In the genomic region with DNA sequence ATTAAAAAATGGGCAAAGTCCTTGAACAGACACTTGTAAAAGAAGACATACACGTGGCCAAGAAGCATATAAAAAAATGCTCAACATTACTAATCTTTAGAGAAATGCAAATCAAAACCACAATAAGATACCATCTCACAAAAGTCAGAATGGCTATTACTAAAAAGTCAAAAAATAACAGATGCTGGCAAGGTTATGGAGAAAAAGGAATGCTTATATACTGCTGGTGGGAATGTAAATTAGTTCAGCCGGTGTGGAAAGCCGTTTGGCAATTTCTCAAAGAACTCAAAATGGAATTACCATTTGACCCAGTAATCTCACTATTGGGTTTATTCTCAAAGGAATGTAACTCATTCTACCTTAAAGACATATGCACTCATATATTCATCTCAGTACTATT, we compare ENCODE assay signal across 21 cellular contexts.
DNase-seq lines count a peak whose midpoint lies in the region; ATAC-seq and TF ChIP-seq lines count a peak whose summit lies in the region.
"Had no signal": no experiment of that assay in that cellular context is flagged by ENCODE, and none has a peak within 500 bp of the region (broad histone marks: within the 10 kb centered on the region; RNA-seq: fewer than 3 reads in every experiment).

No MANE protein-coding gene starts in this region.

- no peaks in the 10 kb centered on the region for H3K9me2 ChIP-seq in SK-N-SH

- no peaks in the 10 kb centered on the region for H4K20me1 ChIP-seq in SK-N-SH (ENCODE audit: insufficient read depth)

- 0 out of 4 replicates have a peak, but pooled peaks of 1 of the 2 experiments have one; percentile 28 for TF ChIP-seq EP300 in SK-N-SH (IDR thresholded peaks at IDR 0.05; ENCODE audit: borderline replicate concordance in 1 of 2, low read depth in 1 of 2, low read length in 1 of 2)

- no peak overlapping the region for H3K27ac ChIP-seq in SK-N-SH (ENCODE audit: low read depth in 2 of 2, low read length in 1 of 2)
- H3K27ac ChIP-seq: 22Rv1, KMS-11, PC-9, SK-N-MC had no signal

- in situ Hi-C loops in G401 (cut with HindIII; ENCODE audit: low sequenced_read_pairs), result no loop called here

- no peak overlapping the region for H2AFZ ChIP-seq in SK-N-SH (ENCODE audit: low read depth)
- H2AFZ ChIP-seq: PC-9 had no signal

- H3K4me3 ChIP-seq in SK-N-SH (ENCODE audit: low read depth in 2 of 2, low read length in 1 of 2), result no peak overlapping the region
- no peak overlapping the region for H3K4me3 ChIP-seq in adipocyte (ENCODE audit: low read length)
- H3K4me3 ChIP-seq in choroid plexus epithelial cell (ENCODE audit: low read depth, low read length), result no peak overlapping the region
- H3K4me3 ChIP-seq: PC-9, SK-N-MC had no signal

- no peak for DNase-seq in SK-N-SH
- peak; percentile 42 for DNase-seq in adipocyte (ENCODE audit: low read depth)
- peak; percentile 7 for DNase-seq in choroid plexus epithelial cell (ENCODE audit: low read depth)
- DNase-seq in SIG-M5 (lab: John Stamatoyannopoulos, UW), result no peak
- DNase-seq in HUDEP-2 (lab: John Stamatoyannopoulos, UW; ENCODE audit: unreplicated experiment in 76 of 76), result no peak
- DNase-seq in G401 (ENCODE audit: low spot score), result no peak
- no peak for DNase-seq in NCI-H345 (lab: John Stamatoyannopoulos, UW)
- DNase-seq: IMR-90, NCI-H1105 treated with DMSO at 0.1 percent for 48 hours, NCI-H1694, NCI-H2081, NCI-H2171, NCI-H446 treated with DMSO at 0.1 percent for 48 hours, NCI-H526 treated with DMSO at 0.1 percent for 48 hours, PC-9, RPMI8226, SHP77 had no signal

- no peak overlapping the region for H3K9ac ChIP-seq in SK-N-SH
- H3K9ac ChIP-seq in adipocyte (ENCODE audit: low read length), result no peak overlapping the region
- H3K9ac ChIP-seq: KMS-11 had no signal

- ATAC-seq in SK-N-SH treated with all-trans-retinoic acid at 6 μM for 48 hours, result no peak

- 31% methylated on average over 3 of the region's 3 CpGs for WGBS in SK-N-SH (ENCODE audit: low lambda C conversion rate)

- no peak for TF ChIP-seq RAD21 in SK-N-SH (IDR thresholded peaks at IDR 0.05; ENCODE audit: low read length)

- peaks cover 5% of the 10 kb centered on the region for H3F3A ChIP-seq in SK-N-SH (replicated peaks; ENCODE audit: insufficient read depth)

- H3K27me3 ChIP-seq in SK-N-SH (ENCODE audit: insufficient read depth) (no peaks in the 10 kb centered on the region), adipocyte (replicated peaks; ENCODE audit: control insufficient read depth, insufficient read depth, low read length) (no peaks in the 10 kb centered on the region)

- no peaks in the 10 kb centered on the region for H3K79me2 ChIP-seq in SK-N-SH (ENCODE audit: insufficient read depth)

- POLR2A ChIA-PET in SK-N-SH (lab: Yijun Ruan, JAX), result no interaction called here

- no peak overlapping the region for H3K4me2 ChIP-seq in SK-N-SH
- H3K4me2 ChIP-seq: KMS-11, PC-9 had no signal

- no peak for TF ChIP-seq CTCF in SK-N-SH (IDR thresholded peaks at IDR 0.05)
- TF ChIP-seq CTCF in choroid plexus epithelial cell (conservative IDR thresholded peaks at IDR 0.05; ENCODE audit: low read depth, low read length), result no peak

- CTCF ChIA-PET in SK-N-SH (lab: Yijun Ruan, JAX), result no interaction called here

- H3K36me3 ChIP-seq in SK-N-SH (replicated peaks in 1 of 2; ENCODE audit: control insufficient read depth in 1 of 2, insufficient read depth in 2 of 2, low read length in 1 of 2) (peaks cover 0 to 3% of the 10 kb centered on the region in 2 experiments), adipocyte (ENCODE audit: control insufficient read depth, insufficient read depth, low read length, severe bottlenecking) (no peaks in the 10 kb centered on the region)

- H3K4me1 ChIP-seq in SK-N-SH (ENCODE audit: control insufficient read depth in 1 of 2, insufficient read depth in 2 of 2, low read depth in 1 of 2, low read length in 1 of 2), result peaks cover 0 to under 1% of the 10 kb centered on the region in 2 experiments; a peak in 2 of 4 replicates
- H3K4me1 ChIP-seq in adipocyte (ENCODE audit: control insufficient read depth, insufficient read depth, low read length), result no peaks in the 10 kb centered on the region

- no peaks in the 10 kb centered on the region; the same call in 1 of the 2 replicates for H3K9me3 ChIP-seq in SK-N-SH
- H3K9me3 ChIP-seq in adipocyte (ENCODE audit: control insufficient read depth, low read length), result no peaks in the 10 kb centered on the region

TF ChIP-seq in SK-N-SH, 30 proteins besides CTCF, POLR2A, EP300 and RAD21 (continues in another document):
- TF ChIP-seq TCF12 (IDR thresholded peaks at IDR 0.05) (peak; percentile 66), RCOR1 (IDR thresholded peaks at IDR 0.05; ENCODE audit: low read length) (no peak), GATA2 (CRISPR knock-in tag; IDR thresholded peaks at IDR 0.05) (no peak), RXRA (IDR thresholded peaks at IDR 0.05; ENCODE audit: borderline replicate concordance, low read depth) (0 out of 2 replicates have a peak, but pooled peaks have one; percentile 21)
- TF ChIP-seq, protein P1, sequence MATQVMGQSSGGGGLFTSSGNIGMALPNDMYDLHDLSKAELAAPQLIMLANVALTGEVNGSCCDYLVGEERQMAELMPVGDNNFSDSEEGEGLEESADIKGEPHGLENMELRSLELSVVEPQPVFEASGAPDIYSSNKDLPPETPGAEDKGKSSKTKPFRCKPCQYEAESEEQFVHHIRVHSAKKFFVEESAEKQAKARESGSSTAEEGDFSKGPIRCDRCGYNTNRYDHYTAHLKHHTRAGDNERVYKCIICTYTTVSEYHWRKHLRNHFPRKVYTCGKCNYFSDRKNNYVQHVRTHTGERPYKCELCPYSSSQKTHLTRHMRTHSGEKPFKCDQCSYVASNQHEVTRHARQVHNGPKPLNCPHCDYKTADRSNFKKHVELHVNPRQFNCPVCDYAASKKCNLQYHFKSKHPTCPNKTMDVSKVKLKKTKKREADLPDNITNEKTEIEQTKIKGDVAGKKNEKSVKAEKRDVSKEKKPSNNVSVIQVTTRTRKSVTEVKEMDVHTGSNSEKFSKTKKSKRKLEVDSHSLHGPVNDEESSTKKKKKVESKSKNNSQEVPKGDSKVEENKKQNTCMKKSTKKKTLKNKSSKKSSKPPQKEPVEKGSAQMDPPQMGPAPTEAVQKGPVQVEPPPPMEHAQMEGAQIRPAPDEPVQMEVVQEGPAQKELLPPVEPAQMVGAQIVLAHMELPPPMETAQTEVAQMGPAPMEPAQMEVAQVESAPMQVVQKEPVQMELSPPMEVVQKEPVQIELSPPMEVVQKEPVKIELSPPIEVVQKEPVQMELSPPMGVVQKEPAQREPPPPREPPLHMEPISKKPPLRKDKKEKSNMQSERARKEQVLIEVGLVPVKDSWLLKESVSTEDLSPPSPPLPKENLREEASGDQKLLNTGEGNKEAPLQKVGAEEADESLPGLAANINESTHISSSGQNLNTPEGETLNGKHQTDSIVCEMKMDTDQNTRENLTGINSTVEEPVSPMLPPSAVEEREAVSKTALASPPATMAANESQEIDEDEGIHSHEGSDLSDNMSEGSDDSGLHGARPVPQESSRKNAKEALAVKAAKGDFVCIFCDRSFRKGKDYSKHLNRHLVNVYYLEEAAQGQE (IDR thresholded peaks at IDR 0.05; ENCODE audit: low read depth, low read length), result no peak
- TF ChIP-seq, protein P2, sequence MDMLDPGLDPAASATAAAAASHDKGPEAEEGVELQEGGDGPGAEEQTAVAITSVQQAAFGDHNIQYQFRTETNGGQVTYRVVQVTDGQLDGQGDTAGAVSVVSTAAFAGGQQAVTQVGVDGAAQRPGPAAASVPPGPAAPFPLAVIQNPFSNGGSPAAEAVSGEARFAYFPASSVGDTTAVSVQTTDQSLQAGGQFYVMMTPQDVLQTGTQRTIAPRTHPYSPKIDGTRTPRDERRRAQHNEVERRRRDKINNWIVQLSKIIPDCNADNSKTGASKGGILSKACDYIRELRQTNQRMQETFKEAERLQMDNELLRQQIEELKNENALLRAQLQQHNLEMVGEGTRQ (IDR thresholded peaks at IDR 0.05; ENCODE audit: borderline replicate concordance, low read depth, low read length), result no peak

TF ChIP-seq in SK-N-SH treated with all-trans-retinoic acid at 6 μM for 48 hours, 23 proteins besides CTCF, POLR2A, EP300 and RAD21 (continues in another document):
- TF ChIP-seq BACH2 (CRISPR knock-in tag; IDR thresholded peaks at IDR 0.05; ENCODE audit: borderline replicate concordance) (no peak), GLIS3 (CRISPR knock-in tag; IDR thresholded peaks at IDR 0.05) (no peak), CSDC2 (CRISPR knock-in tag; IDR thresholded peaks at IDR 0.05) (no peak)
- TF ChIP-seq, protein P3, sequence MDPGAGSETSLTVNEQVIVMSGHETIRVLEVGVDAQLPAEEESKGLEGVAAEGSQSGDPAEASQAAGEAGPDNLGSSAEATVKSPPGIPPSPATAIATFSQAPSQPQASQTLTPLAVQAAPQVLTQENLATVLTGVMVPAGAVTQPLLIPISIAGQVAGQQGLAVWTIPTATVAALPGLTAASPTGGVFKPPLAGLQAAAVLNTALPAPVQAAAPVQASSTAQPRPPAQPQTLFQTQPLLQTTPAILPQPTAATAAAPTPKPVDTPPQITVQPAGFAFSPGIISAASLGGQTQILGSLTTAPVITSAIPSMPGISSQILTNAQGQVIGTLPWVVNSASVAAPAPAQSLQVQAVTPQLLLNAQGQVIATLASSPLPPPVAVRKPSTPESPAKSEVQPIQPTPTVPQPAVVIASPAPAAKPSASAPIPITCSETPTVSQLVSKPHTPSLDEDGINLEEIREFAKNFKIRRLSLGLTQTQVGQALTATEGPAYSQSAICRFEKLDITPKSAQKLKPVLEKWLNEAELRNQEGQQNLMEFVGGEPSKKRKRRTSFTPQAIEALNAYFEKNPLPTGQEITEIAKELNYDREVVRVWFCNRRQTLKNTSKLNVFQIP (CRISPR knock-in tag; IDR thresholded peaks at IDR 0.05; ENCODE audit: borderline replicate concordance, low read depth), result no peak

Comparison
In these comparisons a context has a peak if more than half of its experiments do, and no peak if none do; other contexts are left out.
1. DNase-seq: peak in adipocyte (single experiment) and choroid plexus epithelial cell (single experiment); none in SK-N-SH (single experiment), SIG-M5 (single experiment), HUDEP-2 (0 of 76), G401 (single experiment) and NCI-H345 (single experiment).